Comparison of ENCODE assay signal across 9 cellular contexts in genomic region chr13:99376132-99376531, GRCh38.
DNase-seq lines count a peak whose midpoint lies in the region; ATAC-seq, FAIRE-seq and TF ChIP-seq lines count a peak whose summit lies in the region.
"Had no signal": no experiment of that assay in that cellular context is flagged by ENCODE, and none has a peak within 500 bp of the region (broad histone marks: within the 10 kb centered on the region; RNA-seq: fewer than 3 reads in every experiment).

No MANE protein-coding gene starts in this region.

- H3K27ac ChIP-seq in kidney (ENCODE audit: low read depth in 2 of 2, low read length in 2 of 2) = peak overlapping the region in 1 of 2 donors; percentile 20

- FAIRE-seq in kidney (lab: Jason Lieb, UNC) = no peak

- intact Hi-C loops in kidney (cut with DNase I) = no loop called here

- H3K4me3 ChIP-seq in kidney (ENCODE audit: low read length in 2 of 2) = no peak overlapping the region
- H3K4me3 ChIP-seq in MG63 = no peak overlapping the region

- no peak overlapping the region for H3K9ac ChIP-seq in kidney (ENCODE audit: low read length in 2 of 2)

- no peaks in the 10 kb centered on the region for H3K9me3 ChIP-seq in kidney (ENCODE audit: control insufficient read depth in 1 of 2, low read length in 2 of 2)
- no peaks in the 10 kb centered on the region for H3K9me3 ChIP-seq in MG63

- H3K36me3 ChIP-seq in kidney (ENCODE audit: control insufficient read depth in 1 of 2, insufficient read depth in 2 of 2, low read length in 2 of 2) = peaks cover 8 to 17% of the 10 kb centered on the region in 2 donors
- peaks cover 1% of the 10 kb centered on the region for H3K36me3 ChIP-seq in MG63

- TF ChIP-seq CTCF in GM10266 (IDR thresholded peaks at IDR 0.05; ENCODE audit: control insufficient read depth, insufficient read depth, low read depth, missing control alignments) (no peak), kidney (IDR thresholded peaks at IDR 0.05; ENCODE audit: borderline replicate concordance, extremely low read depth, insufficient read depth) (no peak)

- DNase-seq in GM10266 (ENCODE audit: extremely low spot score) (peak; percentile 60), kidney (peak; percentile 73), NCI-H510A treated with DMSO at 0.1 percent for 48 hours (lab: John Stamatoyannopoulos, UW) (no peak), T-helper 2 cell (no peak), DMS114 treated with DMSO at 0.1 percent for 48 hours (lab: John Stamatoyannopoulos, UW; ENCODE audit: unreplicated experiment) (no peak), MG63 (no peak)
- DNase-seq: activated effector memory CD4-positive, alpha-beta T cell treated with Interleukin-2 at 50 U/mL for 16 hours had no signal

- H3K27me3 ChIP-seq in MG63 = no peaks in the 10 kb centered on the region

- peak; percentile 65 for ATAC-seq in GM21360 (IDR thresholded peaks at IDR 0.05; ENCODE audit: unreplicated experiment)
- ATAC-seq in HG03457 (IDR thresholded peaks at IDR 0.05; ENCODE audit: unreplicated experiment) = peak; percentile 60

- H3K4me1 ChIP-seq in kidney (ENCODE audit: control insufficient read depth in 1 of 2, insufficient read depth in 1 of 2, low read depth in 1 of 2, low read length in 2 of 2) = peaks cover 0 to 2% of the 10 kb centered on the region in 2 donors

Comparison
In these comparisons a context has a peak if more than half of its experiments do, and no peak if none do; other contexts are left out.
1. DNase-seq: peak in GM10266 (single experiment) and kidney (single experiment); none in NCI-H510A treated with DMSO at 0.1 percent for 48 hours (single experiment), T-helper 2 cell (0 of 5), DMS114 treated with DMSO at 0.1 percent for 48 hours (single experiment) and MG63 (single experiment).